ENCODE assay signal across 3 cellular contexts in genomic region chr6:68391953-68392352, GRCh38.
"Had no signal": no experiment of that assay in that cellular context is flagged by ENCODE, and none has a peak within 500 bp of the region (broad histone marks: within the 10 kb centered on the region; RNA-seq: fewer than 3 reads in every experiment).

No MANE protein-coding gene starts in this region.

- DNase-seq: GDM1, GF-D8 had no signal

- ATAC-seq: GM12878 had no signal

- H3K4me3 ChIP-seq: GM12878 had no signal
